ENCODE assay signal across 1 cellular context in genomic region chr6:138541793-138542481, GRCh38.
TF ChIP-seq lines count a peak whose summit lies in the region.

No MANE protein-coding gene starts in this region.

TF ChIP-seq in HEK293, 187 proteins besides CTCF, POLR2A, EP300 and RAD21 (continued from another document):
- no peak for TF ChIP-seq AEBP2 (tag by site-specific recombination; IDR thresholded peaks at IDR 0.05; ENCODE audit: borderline replicate concordance)
- TF ChIP-seq OSR2 (tag by site-specific recombination; IDR thresholded peaks at IDR 0.05), result peak; percentile 20; the same call in 1 of the 2 replicates
- TF ChIP-seq ZNF473 (tag by site-specific recombination; IDR thresholded peaks at IDR 0.05), result no peak
